In genomic region chr2:78994789-78995188, GRCh38 we compare ENCODE assay signal across 25 cellular contexts. TPM values are rescaled to one million over a fixed set of nuclear protein-coding genes. Genes with fewer than 3 reads are reported as not detected.
"Had no signal": no experiment of that assay in that cellular context is flagged by ENCODE, and none has a peak within 500 bp of the region (broad histone marks: within the 10 kb centered on the region; RNA-seq: fewer than 3 reads in every experiment).

No MANE protein-coding gene starts in this region.

- H3K27ac Mint-ChIP-seq: IgD-negative memory B cell had no signal

- H3K4me2 ChIP-seq: KMS-11, PC-9 had no signal

- H3K27ac ChIP-seq: HL-60, KMS-11, PC-9, SJSA1, SK-N-MC had no signal

- H2AFZ ChIP-seq: PC-9 had no signal

- H3K4me1 ChIP-seq: SJSA1 had no signal

- H3K9ac ChIP-seq: KMS-11 had no signal

- H3K4me1 Mint-ChIP-seq: IgD-negative memory B cell had no signal

- H3K9me3 ChIP-seq: SJSA1 had no signal

- H3K36me3 ChIP-seq: SJSA1 had no signal

- ATAC-seq: K562 had no signal

- H3K36me3 Mint-ChIP-seq: IgD-negative memory B cell had no signal

- DNase-seq: Kasumi-1, MM.1S, NCI-H1092 treated with DMSO at 0.1 percent for 48 hours, NCI-H1436, NCI-H187, NCI-H2029, NCI-H2081 treated with DMSO at 0.1 percent for 48 hours, NCI-H2171 treated with DMSO at 0.1 percent for 48 hours, NCI-H345, NCI-H446 treated with DMSO at 0.1 percent for 48 hours, NCI-H510A treated with DMSO at 0.1 percent for 48 hours, NCI-H526, NCI-H82, PC-9, Right ventricle myocardium superior, RPMI8226, SIG-M5 had no signal

- H3K4me3 Mint-ChIP-seq: IgD-negative memory B cell had no signal

- H3K4me3 ChIP-seq: K562, PC-9, SJSA1, SK-N-MC had no signal

RNA-seq across cellular contexts. Expression of gene REG3G, which starts 30.7 kb away (rescaled TPM):
- total RNA-seq: HT-29, K562, M059J, PC-9, Right ventricle myocardium superior, SJSA1 had no signal
- polyA plus RNA-seq: IgD-negative memory B cell, K562 had no signal
